23 cellular contexts compared by ENCODE assay signal in genomic region chr10:86708783-86709778, GRCh38. TPM values are rescaled to one million over a fixed set of nuclear protein-coding genes. Genes with fewer than 3 reads are reported as not detected.
DNase-seq lines count a peak whose midpoint lies in the region; ATAC-seq and TF ChIP-seq lines count a peak whose summit lies in the region.
"Had no signal": no experiment of that assay in that cellular context is flagged by ENCODE, and none has a peak within 500 bp of the region (broad histone marks: within the 10 kb centered on the region; RNA-seq: fewer than 3 reads in every experiment).

No MANE protein-coding gene starts in this region.

- peak overlapping the region; percentile 86 for H3K4me3 Mint-ChIP-seq in activated T-helper 17 cell treated with anti-CD3 and anti-CD28 coated beads, Interleukin-2, amount 50 U/mL, for 72 hours

- no peaks in the 10 kb centered on the region for H3K27me3 Mint-ChIP-seq in activated T-helper 17 cell treated with anti-CD3 and anti-CD28 coated beads, Interleukin-2, amount 50 U/mL, for 72 hours
- H3K27me3 Mint-ChIP-seq: activated B cell treated with CpG ODN at 0.5 μM for 24 hours; central memory CD8-positive, alpha-beta T cell; memory B cell; T-helper 17 cell had no signal

- H3K9me3 Mint-ChIP-seq in activated T-helper 17 cell treated with anti-CD3 and anti-CD28 coated beads, Interleukin-2, amount 50 U/mL, for 72 hours: no peaks in the 10 kb centered on the region
- H3K9me3 Mint-ChIP-seq: activated B cell treated with CpG ODN at 0.5 μM for 24 hours; central memory CD8-positive, alpha-beta T cell had no signal

- H3K27ac ChIP-seq in muscle layer of duodenum (ENCODE audit: low read length): peak overlapping the region; percentile 14
- H3K27ac ChIP-seq in spleen: no peak overlapping the region
- H3K27ac ChIP-seq: 22Rv1 had no signal

- no peak for TF ChIP-seq POLR2A in spleen (IDR thresholded peaks at IDR 0.05)

- no peaks in the 10 kb centered on the region for H3K4me1 Mint-ChIP-seq in activated T-helper 17 cell treated with anti-CD3 and anti-CD28 coated beads, Interleukin-2, amount 50 U/mL, for 72 hours

- no peak for TF ChIP-seq CTCF in spleen (IDR thresholded peaks at IDR 0.05 in 8 of 11, conservative IDR thresholded peaks at IDR 0.05 in 3 of 11)

- DNase-seq in DMS 273 (lab: John Stamatoyannopoulos, UW; ENCODE audit: unreplicated experiment): peak; percentile 22
- no peak for DNase-seq in DMS 273 treated with DMSO at 0.1 percent for 48 hours (lab: John Stamatoyannopoulos, UW)
- DNase-seq in spleen: peak; percentile 55
- DNase-seq in NCI-H774 (lab: John Stamatoyannopoulos, UW): no peak
- no peak for DNase-seq in cortex of kidney (lab: John Stamatoyannopoulos, UW)
- no peak for DNase-seq in GOT3 (lab: John Stamatoyannopoulos, UW)
- DNase-seq: activated B cell treated with CpG ODN at 0.5 μM for 24 hours; activated CD8-positive, alpha-beta memory T cell treated with anti-CD3 and anti-CD28 coated beads for 24 hours; effector memory CD4-positive, alpha-beta T cell; GF-D8; NCI-H2081; NCI-H526; nucleus accumbens; stimulated activated CD4-positive, alpha-beta T cell treated with anti-CD3 and anti-CD28 coated beads, Interleukin-2, amount 100 ng/mL, for 24 hours; T-helper 17 cell had no signal

- H3K4me3 ChIP-seq in muscle layer of duodenum (ENCODE audit: low read depth in 1 of 2, low read length in 2 of 2) (no peak overlapping the region), spleen (no peak overlapping the region)

- H3K27me3 ChIP-seq in muscle layer of duodenum (ENCODE audit: low read depth, low read length): no peaks in the 10 kb centered on the region
- H3K27me3 ChIP-seq in spleen (replicated peaks in 1 of 7): peaks cover 0 to 66% (median 16%) of the 10 kb centered on the region in 7 donors

- intact Hi-C loops in spleen (cut with DNase I; ENCODE audit: low total_unique reads): loop anchor here (10.0 kb wide), 1 partner anchor 186 kb away; no protein-coding TSS in a partner anchor

- H3K27ac Mint-ChIP-seq in activated T-helper 17 cell treated with anti-CD3 and anti-CD28 coated beads, Interleukin-2, amount 50 U/mL, for 72 hours: no peak overlapping the region
- H3K27ac Mint-ChIP-seq: activated B cell treated with CpG ODN at 0.5 μM for 24 hours had no signal

- H3K36me3 Mint-ChIP-seq in activated T-helper 17 cell treated with anti-CD3 and anti-CD28 coated beads, Interleukin-2, amount 50 U/mL, for 72 hours (ENCODE audit: low read depth): no peaks in the 10 kb centered on the region
- H3K36me3 Mint-ChIP-seq: memory B cell had no signal

- H3K4me1 ChIP-seq in muscle layer of duodenum (ENCODE audit: control insufficient read depth in 1 of 2, insufficient read depth in 2 of 2, low read length in 2 of 2): peaks cover 4 to 16% of the 10 kb centered on the region in 2 donors
- H3K4me1 ChIP-seq in spleen: peaks cover 9 to 27% (median 19%) of the 10 kb centered on the region in 6 donors

- ATAC-seq in activated T-helper 17 cell treated with anti-CD3 and anti-CD28 coated beads, Interleukin-2, amount 50 U/mL, for 72 hours (replicated peaks): no peak
- ATAC-seq: T-helper 17 cell had no signal

- no peaks in the 10 kb centered on the region for H3K9me3 ChIP-seq in muscle layer of duodenum (ENCODE audit: control insufficient read depth in 1 of 2, low read length in 2 of 2)
- no peaks in the 10 kb centered on the region for H3K9me3 ChIP-seq in spleen

- peaks cover 0 to 4% of the 10 kb centered on the region in 2 donors for H3K36me3 ChIP-seq in muscle layer of duodenum (ENCODE audit: control insufficient read depth in 1 of 2, insufficient read depth in 2 of 2, low read length in 2 of 2)
- no peaks in the 10 kb centered on the region for H3K36me3 ChIP-seq in spleen

- WGBS in spleen, 5 donors: 87 to 94% (median 89%) methylated on average over 11 of the region's 11 CpGs

RNA-seq across cellular contexts. Expression of gene LDB3, which starts 40.8 kb away (rescaled TPM):
- total RNA-seq in activated T-helper 17 cell treated with anti-CD3 and anti-CD28 coated beads, Interleukin-2, amount 50 U/mL, for 72 hours: under 1 TPM in 1 of 2 donors, not detected in 1; 0.11 TPM
- total RNA-seq in spleen: under 1 TPM in 5 of 7 donors, not detected in 2; 0.14 to 0.63 (median 0.43) TPM
- 1 to 10 TPM in 1 of 3 donors, under 1 TPM in 2; 0.23 to 1.2 (median 0.30) TPM for polyA plus RNA-seq in spleen
- total RNA-seq: activated B cell treated with CpG ODN at 0.5 μM for 24 hours, HT-29, T-helper 17 cell had no signal

RNA-seq across cellular contexts. Expression of gene BMPR1A, which starts 47.3 kb away (rescaled TPM):
- total RNA-seq in activated T-helper 17 cell treated with anti-CD3 and anti-CD28 coated beads, Interleukin-2, amount 50 U/mL, for 72 hours: 10 to 100 TPM; 11.1 to 14.4 TPM
- 10 to 100 TPM in 5 of 7 donors, 1 to 10 TPM in 2; 8.3 to 17.9 (median 12.4) TPM for total RNA-seq in spleen
- polyA plus RNA-seq in spleen: 1 to 10 TPM; 1.3 to 2.6 (median 1.8) TPM

RNA-seq across cellular contexts. Expression of gene OPN4, which starts 54.7 kb away (rescaled TPM):
- not detected for total RNA-seq in activated T-helper 17 cell treated with anti-CD3 and anti-CD28 coated beads, Interleukin-2, amount 50 U/mL, for 72 hours
- not detected for total RNA-seq in spleen
- not detected for polyA plus RNA-seq in spleen
- total RNA-seq: activated B cell treated with CpG ODN at 0.5 μM for 24 hours, fibroblast of lung, HT-29, T-helper 17 cell had no signal
- polyA plus RNA-seq: BJ, fibroblast of lung had no signal

Comparison
In these comparisons a context has a peak if more than half of its experiments do, and no peak if none do; other contexts are left out.
1. DNase-seq: peak in DMS 273 (single experiment) and spleen (single experiment); none in DMS 273 treated with DMSO at 0.1 percent for 48 hours (single experiment), NCI-H774 (single experiment), cortex of kidney (single experiment) and GOT3 (single experiment).